Comparison of ENCODE assay signal across 8 cellular contexts in the genomic region with DNA sequence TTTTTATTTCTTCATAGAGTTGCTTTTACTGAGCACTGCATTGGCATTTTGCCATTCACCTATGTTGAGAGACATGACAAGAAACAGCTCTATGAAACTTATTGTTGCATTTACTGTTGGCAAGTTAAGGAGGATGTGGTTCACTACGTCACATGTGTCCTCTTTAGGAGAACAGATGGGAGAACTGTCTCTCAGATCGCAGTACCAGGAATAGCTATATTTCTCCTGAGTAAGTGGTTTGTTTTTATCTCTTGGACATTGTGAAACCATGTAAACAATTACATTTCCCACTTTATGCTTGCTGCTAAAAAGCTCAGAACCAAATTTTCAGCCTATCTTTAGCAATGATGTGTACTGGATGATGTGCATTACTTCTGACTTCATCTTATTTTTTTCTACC. TPM values are rescaled to one million over a fixed set of nuclear protein-coding genes. Genes with fewer than 3 reads are reported as not detected.
DNase-seq lines count a peak whose midpoint lies in the region; ATAC-seq and TF ChIP-seq lines count a peak whose summit lies in the region.

No MANE protein-coding gene starts in this region.

- H3K9ac ChIP-seq in BLaER1 treated with 17β-estradiol and CSF1 and Interleukin-3, amounts not matched to agents 10 nM and 100 nM = peak overlapping the region; percentile 73 to 92 (median 80); a peak in 20 of 22 replicates
- H3K9ac ChIP-seq in trophoblast cell (ENCODE audit: low read length) = no peak overlapping the region

- H3K9me3 ChIP-seq in BLaER1 treated with 17β-estradiol and CSF1 and Interleukin-3, amounts not matched to agents 10 nM and 100 nM (replicated peaks in 1 of 11) = peaks cover 0 to 8% (median 0%) of the 10 kb centered on the region in 11 experiments; a peak in 5 of 22 replicates
- H3K9me3 ChIP-seq in trophoblast cell (ENCODE audit: insufficient read depth, low read depth, low read length) = no peaks in the 10 kb centered on the region

- no peak overlapping the region for H3K23ac ChIP-seq in trophoblast cell (ENCODE audit: low read length)

- no CpG with 5 or more reads among the region's 2 CpGs for WGBS in trophoblast cell (ENCODE audit: extremely low coverage, insufficient coverage, insufficient read length)

- H3K79me2 ChIP-seq in trophoblast cell (ENCODE audit: control insufficient read depth, insufficient read depth, low read length, poor library complexity) = no peaks in the 10 kb centered on the region

- H4K20me1 ChIP-seq in BLaER1 treated with 17β-estradiol and CSF1 and Interleukin-3, amounts not matched to agents 10 nM and 100 nM = no peaks in the 10 kb centered on the region

- H2BK12ac ChIP-seq in trophoblast cell (ENCODE audit: low read length) = no peak overlapping the region

- ATAC-seq in GM21723 (IDR thresholded peaks at IDR 0.05; ENCODE audit: unreplicated experiment) (peak; percentile 73), GM19023 (IDR thresholded peaks at IDR 0.05; ENCODE audit: unreplicated experiment) (no peak), HG03342 (IDR thresholded peaks at IDR 0.05; ENCODE audit: unreplicated experiment) (no peak), HG02870 (IDR thresholded peaks at IDR 0.05; ENCODE audit: unreplicated experiment) (no peak)

- no peak for TF ChIP-seq CTCF in VCaP (conservative IDR thresholded peaks at IDR 0.05)

- H2AK5ac ChIP-seq in trophoblast cell (ENCODE audit: low read length) = no peak overlapping the region

- DNase-seq in iris pigment epithelial cell (ENCODE audit: low read depth) (peak; percentile 18), trophoblast cell (no peak)

- no peak overlapping the region for H2BK120ac ChIP-seq in trophoblast cell (ENCODE audit: insufficient read depth, low read length, poor library complexity)

- no peak overlapping the region for H2BK5ac ChIP-seq in trophoblast cell (ENCODE audit: low read depth, low read length, poor library complexity)

- peak overlapping the region; percentile 91 to 99 (median 95) for H3K27ac ChIP-seq in BLaER1 treated with 17β-estradiol and CSF1 and Interleukin-3, amounts not matched to agents 10 nM and 100 nM
- H3K27ac ChIP-seq in VCaP (peak overlapping the region; percentile 46), trophoblast cell (ENCODE audit: low read depth, low read length) (no peak overlapping the region)

- no peak overlapping the region for H4K91ac ChIP-seq in trophoblast cell (ENCODE audit: low read depth, low read length)

- no peaks in the 10 kb centered on the region for H3K79me1 ChIP-seq in trophoblast cell (ENCODE audit: low read length)

- H3K18ac ChIP-seq in trophoblast cell (ENCODE audit: low read length) = no peak overlapping the region

- no peak overlapping the region for H3K4ac ChIP-seq in trophoblast cell (ENCODE audit: low read depth, low read length)

- H3K14ac ChIP-seq in trophoblast cell (ENCODE audit: low read length) = no peak overlapping the region

- peak overlapping the region; percentile 43 to 81 (median 70); a peak in 20 of 22 replicates for H3K4me2 ChIP-seq in BLaER1 treated with 17β-estradiol and CSF1 and Interleukin-3, amounts not matched to agents 10 nM and 100 nM
- no peak overlapping the region for H3K4me2 ChIP-seq in trophoblast cell (ENCODE audit: low read length)

- H4K12ac ChIP-seq in trophoblast cell (ENCODE audit: low read depth, low read length) = no peak overlapping the region

- H3K4me3 ChIP-seq in BLaER1 treated with 17β-estradiol and CSF1 and Interleukin-3, amounts not matched to agents 10 nM and 100 nM = no peak overlapping the region
- no peak overlapping the region for H3K4me3 ChIP-seq in trophoblast cell (ENCODE audit: low read depth, low read length)

- no peak overlapping the region for H2AFZ ChIP-seq in trophoblast cell (ENCODE audit: insufficient read depth, low read length, poor library complexity)

- 0 out of 22 replicates have a peak, but pooled peaks cover 0 to 6% (median 0%) of the 10 kb centered on the region in 11 experiments for H3K36me3 ChIP-seq in BLaER1 treated with 17β-estradiol and CSF1 and Interleukin-3, amounts not matched to agents 10 nM and 100 nM
- H3K36me3 ChIP-seq in trophoblast cell (ENCODE audit: control insufficient read depth in 1 of 2, insufficient read depth in 2 of 2, low read length in 2 of 2) = no peaks in the 10 kb centered on the region

- H3K4me1 ChIP-seq in BLaER1 treated with 17β-estradiol and CSF1 and Interleukin-3, amounts not matched to agents 10 nM and 100 nM = peaks cover 23 to 90% (median 72%) of the 10 kb centered on the region in 10 experiments
- H3K4me1 ChIP-seq in trophoblast cell (ENCODE audit: control insufficient read depth in 1 of 2, insufficient read depth in 2 of 2, low read length in 2 of 2) = no peaks in the 10 kb centered on the region

- no peak overlapping the region for H4K8ac ChIP-seq in trophoblast cell (ENCODE audit: low read depth, low read length)

- H3K27me3 ChIP-seq in BLaER1 treated with 17β-estradiol and CSF1 and Interleukin-3, amounts not matched to agents 10 nM and 100 nM = no peaks in the 10 kb centered on the region
- no peaks in the 10 kb centered on the region for H3K27me3 ChIP-seq in trophoblast cell (ENCODE audit: insufficient read depth, low read length)

RNA-seq across cellular contexts. Expression of gene PSMA1, which starts 34.8 kb away (rescaled TPM):
- 290 and 299 TPM in 2 replicates for polyA plus RNA-seq in trophoblast cell (2013)

RNA-seq across cellular contexts. Expression of gene COPB1, which starts 55.3 kb away (rescaled TPM):
- polyA plus RNA-seq in trophoblast cell (2013) = 122 and 123 TPM in 2 replicates
